17 cellular contexts compared by ENCODE assay signal in the genomic region with DNA sequence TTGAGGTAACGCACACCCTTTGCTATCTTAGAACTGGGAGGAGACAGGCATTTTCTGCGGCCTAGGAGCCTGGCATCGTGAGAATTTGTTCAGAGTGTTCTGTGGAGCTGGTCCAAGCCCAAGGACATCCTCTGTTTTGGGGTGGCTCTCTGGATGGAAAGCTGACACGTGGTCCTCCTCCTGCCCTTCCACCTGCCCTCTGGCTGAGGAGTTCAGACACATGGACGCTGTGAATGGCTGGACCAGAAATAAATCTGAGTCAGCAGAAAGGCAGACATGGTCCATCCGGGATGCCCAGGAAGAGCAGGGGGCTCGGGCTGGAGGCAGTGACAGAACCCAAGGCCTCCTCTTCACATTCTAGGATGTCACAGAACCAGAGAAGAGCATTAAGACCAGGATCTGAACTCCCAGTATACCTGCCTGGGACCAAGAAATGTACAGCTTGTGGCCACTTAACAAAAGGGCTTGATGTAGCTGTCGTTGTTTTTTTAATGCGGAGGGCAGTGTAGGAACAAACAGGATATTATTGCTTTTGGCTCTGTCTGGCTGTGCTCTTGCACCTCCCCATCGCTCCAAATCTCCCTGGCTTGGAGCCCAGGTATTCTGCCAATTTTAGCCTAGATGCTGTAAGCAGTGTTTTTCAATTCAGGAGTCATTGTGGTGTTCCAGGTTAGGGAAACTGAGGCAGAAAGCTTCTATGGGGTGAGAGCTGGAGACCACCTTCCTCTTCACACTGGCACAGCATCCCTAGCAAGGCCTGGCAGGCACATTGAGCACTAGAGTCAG. TPM values are rescaled to one million over a fixed set of nuclear protein-coding genes. Genes with fewer than 3 reads are reported as not detected.
DNase-seq lines count a peak whose midpoint lies in the region; ATAC-seq, FAIRE-seq and TF ChIP-seq lines count a peak whose summit lies in the region.
"Had no signal": no experiment of that assay in that cellular context is flagged by ENCODE, and none has a peak within 500 bp of the region (broad histone marks: within the 10 kb centered on the region; RNA-seq: fewer than 3 reads in every experiment).

No MANE protein-coding gene starts in this region.

- no peaks in the 10 kb centered on the region for H3K9me3 Mint-ChIP-seq in T-helper 1 cell treated with Interleukin-12 subunit alpha and Interleukin-12 subunit beta and Interleukin-4 antibody, amounts not matched to agents 30 μg/mL and 1 μg/mL, for 36 hours
- H3K9me3 Mint-ChIP-seq in memory B cell (no peaks in the 10 kb centered on the region), H9 (no peaks in the 10 kb centered on the region; a peak in 1 of 5 replicates)
- H3K9me3 Mint-ChIP-seq: immature natural killer cell had no signal

- H2BK5ac ChIP-seq in H1 (ENCODE audit: low read depth, low read length): no peak overlapping the region; the same call in 1 of the 2 replicates
- no peak overlapping the region for H2BK5ac ChIP-seq in H9 (ENCODE audit: insufficient read length, low read length)

- ATAC-seq in memory B cell (ENCODE audit: low read depth): no peak
- ATAC-seq: mucosa of descending colon had no signal

- TF ChIP-seq CTCF in H1 (IDR thresholded peaks at IDR 0.05; ENCODE audit: control extremely low read depth in 1 of 3, insufficient read depth in 1 of 3, low read depth in 1 of 3, low read length in 3 of 3): no peak
- no peak for TF ChIP-seq CTCF in uterus (IDR thresholded peaks at IDR 0.05)
- TF ChIP-seq CTCF in H9 (conservative IDR thresholded peaks at IDR 0.05): no peak

- H3K14ac ChIP-seq in H1 (ENCODE audit: insufficient read length) (no peak overlapping the region), H9 (ENCODE audit: insufficient read depth, low read length) (no peak overlapping the region)

- POLR2A ChIA-PET in H1 (lab: Charles Lee; ENCODE audit: partially characterized antibody): interaction anchor here (0.6 to 4.7 kb wide), 3 partner anchors 11 to 1878 kb away, joined by 3 to 24 read pairs (median 18); a partner anchor contains a TSS

- peaks cover 21% of the 10 kb centered on the region for H3K4me1 Mint-ChIP-seq in T-helper 1 cell treated with Interleukin-12 subunit alpha and Interleukin-12 subunit beta and Interleukin-4 antibody, amounts not matched to agents 30 μg/mL and 1 μg/mL, for 36 hours (ENCODE audit: low read depth)
- H3K4me1 Mint-ChIP-seq in memory B cell (no peaks in the 10 kb centered on the region), H9 (peaks cover 23% of the 10 kb centered on the region in 2 experiments)

- no peak overlapping the region for H4K5ac ChIP-seq in H1 (ENCODE audit: insufficient read length, low read depth, low read length)
- no peak overlapping the region for H4K5ac ChIP-seq in H9 (ENCODE audit: insufficient read length, low read depth, low read length)

- no peak overlapping the region for H3K23ac ChIP-seq in H1 (ENCODE audit: insufficient read length)
- no peak overlapping the region for H3K23ac ChIP-seq in H9 (ENCODE audit: insufficient read length, low read depth, low read length)

- no peak for TF ChIP-seq EP300 in H1 (IDR thresholded peaks at IDR 0.05; ENCODE audit: borderline replicate concordance in 1 of 2, low read depth in 2 of 2, low read length in 2 of 2)

- H3K4me3 Mint-ChIP-seq in T-helper 1 cell treated with Interleukin-12 subunit alpha and Interleukin-12 subunit beta and Interleukin-4 antibody, amounts not matched to agents 30 μg/mL and 1 μg/mL, for 36 hours: no peak overlapping the region
- H3K4me3 Mint-ChIP-seq in memory B cell: no peak overlapping the region
- no peak overlapping the region for H3K4me3 Mint-ChIP-seq in H9
- H3K4me3 Mint-ChIP-seq: immature natural killer cell had no signal

- H2BK20ac ChIP-seq in H1 (ENCODE audit: low read length): no peak overlapping the region
- H2BK20ac ChIP-seq in H9 (ENCODE audit: low read depth, low read length, poor library complexity, severe bottlenecking): no peak overlapping the region

- H3K79me2 ChIP-seq in H1 (ENCODE audit: control insufficient read depth in 1 of 2, insufficient read depth in 2 of 2, low read length in 2 of 2) (no peaks in the 10 kb centered on the region), H9 (ENCODE audit: insufficient read depth, low read length) (no peaks in the 10 kb centered on the region)

- no peak overlapping the region for H3K4ac ChIP-seq in H1 (replicated peaks; ENCODE audit: insufficient read length, low read depth, low read length)
- no peak overlapping the region for H3K4ac ChIP-seq in H9 (ENCODE audit: low read depth, low read length)

- CTCF ChIA-PET in H1 (lab: Charles Lee; ENCODE audit: partially characterized antibody): interaction anchor here (0.6 to 4.5 kb wide), 5 partner anchors 10 to 65 kb away, joined by 3 to 19 read pairs (median 3); a partner anchor contains a TSS

- no peak for DNase-seq in T-helper 1 cell
- DNase-seq in H1 (ENCODE audit: low read depth in 1 of 2, low spot score in 2 of 2): no peak
- no peak for DNase-seq in memory B cell (ENCODE audit: low spot score in 2 of 2)
- peak; percentile 46 to 47 for DNase-seq in uterus
- DNase-seq in activated CD4-positive, CD25-positive, alpha-beta regulatory T cell (lab: John Stamatoyannopoulos, UW): no peak
- no peak for DNase-seq in NCI-H1105 treated with DMSO at 0.1 percent for 48 hours (lab: John Stamatoyannopoulos, UW)
- DNase-seq in H9: no peak
- DNase-seq: 8988T; activated gamma-delta T cell; brain microvascular endothelial cell; CD8-positive, alpha-beta memory T cell; immature natural killer cell; mucosa of descending colon; transverse colon had no signal

- H4K8ac ChIP-seq in H1 (ENCODE audit: extremely low read depth, insufficient read depth, low read length) (no peak overlapping the region), H9 (replicated peaks; ENCODE audit: insufficient read length, low read depth, low read length) (no peak overlapping the region)

- H3K36me3 ChIP-seq in H1 (ENCODE audit: control insufficient read depth in 2 of 4, insufficient read depth in 4 of 4, low read length in 3 of 4) (peaks cover 0 to 2% (median under 1%) of the 10 kb centered on the region in 4 experiments; a peak in 2 of 8 replicates), uterus (no peaks in the 10 kb centered on the region)
- H3K36me3 ChIP-seq: brain microvascular endothelial cell, SJSA1, transverse colon had no signal

- H3K9ac ChIP-seq in H1 (replicated peaks in 1 of 4; ENCODE audit: extremely low read depth in 1 of 4, low read depth in 3 of 4, low read length in 3 of 4) (no peak overlapping the region), H9 (ENCODE audit: extremely low read depth, insufficient read length, low read length) (no peak overlapping the region)

- H3K9me3 ChIP-seq in H1 (ENCODE audit: insufficient read depth in 2 of 2, low read depth in 1 of 2, low read length in 1 of 2) (no peaks in the 10 kb centered on the region), uterus (no peaks in the 10 kb centered on the region), H9 (ENCODE audit: control insufficient read depth, low read depth, low read length) (no peaks in the 10 kb centered on the region)
- H3K9me3 ChIP-seq: mucosa of descending colon, SJSA1, transverse colon had no signal

- peaks cover 2% of the 10 kb centered on the region; the same call in 1 of the 2 replicates for H3K23me2 ChIP-seq in H1 (ENCODE audit: low read depth, low read length)
- peaks cover 3% of the 10 kb centered on the region for H3K23me2 ChIP-seq in H9 (ENCODE audit: insufficient read length, low read depth, low read length, poor library complexity, severe bottlenecking)

- H3K4me1 ChIP-seq in H1 (replicated peaks in 1 of 4; ENCODE audit: control insufficient read depth in 3 of 4, insufficient read depth in 4 of 4, low read length in 3 of 4) (peaks cover 3 to 15% (median 5%) of the 10 kb centered on the region in 4 experiments), uterus (peaks cover 11 to 12% of the 10 kb centered on the region in 2 donors), H9 (ENCODE audit: insufficient read depth, low read length) (peaks cover 3% of the 10 kb centered on the region; the same call in 1 of the 2 replicates)
- H3K4me1 ChIP-seq: SJSA1 had no signal

- no peak overlapping the region for H3K4me3 ChIP-seq in H1 (ENCODE audit: extremely low read depth in 1 of 4, insufficient read depth in 2 of 4, low read depth in 3 of 4, low read length in 4 of 4)
- no peak overlapping the region for H3K4me3 ChIP-seq in uterus
- H3K4me3 ChIP-seq: mucosa of descending colon, SJSA1, transverse colon had no signal

- H3K56ac ChIP-seq in H1 (replicated peaks; ENCODE audit: insufficient read length, low read depth, low read length) (no peak overlapping the region), H9 (ENCODE audit: insufficient read length, low read depth, low read length) (no peak overlapping the region)

- peak overlapping the region; percentile 49 for H3K27ac Mint-ChIP-seq in T-helper 1 cell treated with Interleukin-12 subunit alpha and Interleukin-12 subunit beta and Interleukin-4 antibody, amounts not matched to agents 30 μg/mL and 1 μg/mL, for 36 hours
- H3K27ac Mint-ChIP-seq in memory B cell (peak overlapping the region; percentile 45), H9 (no peak overlapping the region; a peak in 1 of 7 replicates)

- H4K91ac ChIP-seq in H1 (replicated peaks; ENCODE audit: insufficient read length, low read length) (no peak overlapping the region), H9 (ENCODE audit: insufficient read length, low read depth, low read length) (no peak overlapping the region)

- H3K36me3 Mint-ChIP-seq in T-helper 1 cell treated with Interleukin-12 subunit alpha and Interleukin-12 subunit beta and Interleukin-4 antibody, amounts not matched to agents 30 μg/mL and 1 μg/mL, for 36 hours (ENCODE audit: low read depth): peaks cover 1% of the 10 kb centered on the region
- H3K36me3 Mint-ChIP-seq in memory B cell (peaks cover 2% of the 10 kb centered on the region), H9 (ENCODE audit: insufficient read depth in 1 of 3, low read depth in 3 of 3) (peaks cover 0 to 16% (median 9%) of the 10 kb centered on the region in 3 experiments; a peak in 6 of 7 replicates)
- H3K36me3 Mint-ChIP-seq: CD8-positive, alpha-beta memory T cell had no signal

- H3K4me2 ChIP-seq in H1 (ENCODE audit: insufficient read depth in 1 of 2, low read depth in 2 of 2, low read length in 2 of 2): no peak overlapping the region
- no peak overlapping the region for H3K4me2 ChIP-seq in H9 (ENCODE audit: insufficient read depth, insufficient read length, low read length)

- H3K27me3 Mint-ChIP-seq in T-helper 1 cell treated with Interleukin-12 subunit alpha and Interleukin-12 subunit beta and Interleukin-4 antibody, amounts not matched to agents 30 μg/mL and 1 μg/mL, for 36 hours (ENCODE audit: low read depth): no peaks in the 10 kb centered on the region
- H3K27me3 Mint-ChIP-seq in memory B cell (no peaks in the 10 kb centered on the region), H9 (ENCODE audit: low read depth) (no peaks in the 10 kb centered on the region)
- H3K27me3 Mint-ChIP-seq: CD8-positive, alpha-beta memory T cell had no signal

- H2AK5ac ChIP-seq in H1 (ENCODE audit: low read depth, low read length) (no peak overlapping the region), H9 (ENCODE audit: insufficient read length, low read length) (no peak overlapping the region)

- no peaks in the 10 kb centered on the region for H3K27me3 ChIP-seq in H1 (replicated peaks in 1 of 4; ENCODE audit: control insufficient read depth in 3 of 4, extremely low read depth in 1 of 4, insufficient read depth in 3 of 4, low read length in 3 of 4)
- no peaks in the 10 kb centered on the region for H3K27me3 ChIP-seq in uterus
- H3K27me3 ChIP-seq in H9 (ENCODE audit: insufficient read depth, low read length): no peaks in the 10 kb centered on the region
- H3K27me3 ChIP-seq: brain microvascular endothelial cell, SJSA1, transverse colon had no signal

- H3T11ph ChIP-seq in H9 (ENCODE audit: low read length): no peak overlapping the region

- peak overlapping the region; percentile 14; the same call in 1 of the 2 replicates for H3K18ac ChIP-seq in H1 (ENCODE audit: extremely low read depth, low read length)
- no peak overlapping the region for H3K18ac ChIP-seq in H9 (ENCODE audit: insufficient read length, low read depth, low read length)

- FAIRE-seq in H1 (lab: Jason Lieb, UNC): no peak
- FAIRE-seq: G401.6 had no signal

- H3K27ac ChIP-seq in H1 (ENCODE audit: low read depth, low read length): no peak overlapping the region
- H3K27ac ChIP-seq in uterus: peak overlapping the region; percentile 23 to 73
- no peak overlapping the region for H3K27ac ChIP-seq in H9 (ENCODE audit: insufficient read length, low read depth, low read length)
- H3K27ac ChIP-seq: brain microvascular endothelial cell, SJSA1, transverse colon had no signal

- H2BK120ac ChIP-seq in H1 (replicated peaks; ENCODE audit: low read depth, low read length) (no peak overlapping the region), H9 (ENCODE audit: low read depth, low read length, poor library complexity, severe bottlenecking) (no peak overlapping the region)

- TF ChIP-seq POLR2A in H1 (IDR thresholded peaks at IDR 0.05; ENCODE audit: control extremely low read depth in 1 of 2, low read depth in 2 of 2, low read length in 2 of 2) (no peak), uterus (IDR thresholded peaks at IDR 0.05) (no peak)

- intact Hi-C loops in uterus (cut with DNase I; ENCODE audit: low total_unique reads): no loop called here

- H2AFZ ChIP-seq in H1 (ENCODE audit: low read length) (no peak overlapping the region), H9 (ENCODE audit: low read length) (no peak overlapping the region)

- 89% methylated on average over 10 of the region's 10 CpGs; no CpG with 5 or more reads in 1 of the 2 experiments for WGBS in H1 (ENCODE audit: extremely low coverage in 1 of 2, insufficient coverage in 1 of 2, insufficient read length in 1 of 2, insufficient replicate concordance in 2 of 2, low coverage in 1 of 2, low lambda C conversion rate in 2 of 2, missing lambda C conversion rate in 1 of 2), 2 experiments
- WGBS in H9 (ENCODE audit: extremely low coverage, insufficient read length, low lambda C conversion rate): no CpG with 5 or more reads among the region's 10 CpGs

- TF ChIP-seq RAD21 in H1 (IDR thresholded peaks at IDR 0.05 in 1 of 2, conservative IDR thresholded peaks at IDR 0.05 in 1 of 2; ENCODE audit: low read depth in 2 of 2, low read length in 2 of 2): no peak

- H2BK12ac ChIP-seq in H1 (ENCODE audit: low read depth, low read length) (no peak overlapping the region), H9 (ENCODE audit: insufficient read length, low read depth, low read length) (no peak overlapping the region)

- H3K79me1 ChIP-seq in H1 (ENCODE audit: low read depth, low read length) (no peaks in the 10 kb centered on the region; the same call in 1 of the 2 replicates), H9 (ENCODE audit: insufficient read depth, low read depth, low read length, poor library complexity, severe bottlenecking) (no peaks in the 10 kb centered on the region)

- H2BK15ac ChIP-seq in H1 (ENCODE audit: low read length) (no peak overlapping the region), H9 (ENCODE audit: low read depth, low read length) (no peak overlapping the region)

- H4K20me1 ChIP-seq in H1 (replicated peaks in 1 of 2; ENCODE audit: control insufficient read depth in 1 of 2, insufficient read depth in 2 of 2, low read length in 2 of 2) (no peaks in the 10 kb centered on the region), H9 (ENCODE audit: control insufficient read depth, insufficient read depth, insufficient read length) (peaks cover 3% of the 10 kb centered on the region)

RNA-seq across cellular contexts. Expression of a gene that starts 2.4 kb away (rescaled TPM):
- total RNA-seq in H1 (2021; fragmentation: NEBNext Ultra II Directional; extraction: Animal tissue kit (Norgen Biotek cat#: 25700)): 1.2 and 2.4 TPM in 2 replicates
- polyA plus RNA-seq in H1 (2011; rRNA removed): 5.0 and 7.5 TPM in 2 replicates
- 5.8 TPM for polyA plus RNA-seq in H1 (2011; cell fraction: cytosol; rRNA removed)
- polyA plus RNA-seq in H1 (2011; cell fraction: nucleus; rRNA removed): 16.3 TPM
- polyA plus RNA-seq in H1 (2012, experiment 1 of 2): 2.2 to 3.4 TPM (median 2.7 TPM) in 4 replicates
- polyA plus RNA-seq in H1 (2012, experiment 2 of 2): 3.0 TPM
- 1.6 TPM for polyA plus RNA-seq in H1 (2013, experiment 1 of 2)
- polyA plus RNA-seq in H1 (2013, experiment 2 of 2): 1.8 TPM
- 7.8 and 10.5 TPM in 2 replicates for polyA minus RNA-seq in H1 (2011; rRNA and poly(A)+ RNA removed)
- 2.3 TPM for polyA minus RNA-seq in H1 (2011; cell fraction: cytosol; rRNA and poly(A)+ RNA removed)
- 7.8 TPM for polyA minus RNA-seq in H1 (2011; cell fraction: nucleus; rRNA and poly(A)+ RNA removed)
- total RNA-seq in uterus: 10 to 100 TPM in 2 of 4 donors, 1 to 10 TPM in 2; 3.5 to 20.5 (median 9.8) TPM
- total RNA-seq in H9 (2021): 1.5 and 1.8 TPM in 2 replicates
- total RNA-seq: CD8-positive, alpha-beta memory T cell; SJSA1 had no signal
- polyA plus RNA-seq: CD8-positive, alpha-beta memory T cell had no signal

Comparison
In these comparisons a context has a peak if more than half of its experiments do, and no peak if none do; other contexts are left out.
1. H3K27ac Mint-ChIP-seq: peak in T-helper 1 cell treated with Interleukin-12 subunit alpha and Interleukin-12 subunit beta and Interleukin-4 antibody, amounts not matched to agents 30 μg/mL and 1 μg/mL, for 36 hours (single experiment) and memory B cell (single experiment); none in H9 (0 of 3).
2. DNase-seq: peak in uterus (2 of 2); none in T-helper 1 cell (0 of 5), H1 (0 of 2), memory B cell (0 of 2), activated CD4-positive, CD25-positive, alpha-beta regulatory T cell (0 of 4), NCI-H1105 treated with DMSO at 0.1 percent for 48 hours (single experiment) and H9 (single experiment).
3. H3K27ac ChIP-seq: peak in uterus (2 of 2); none in H1 (single experiment) and H9 (single experiment).